In genomic region chr1:92482665-92483441, GRCh38 we compare ENCODE assay signal across 7 cellular contexts. TPM values are rescaled to one million over a fixed set of nuclear protein-coding genes. Genes with fewer than 3 reads are reported as not detected.
DNase-seq lines count a peak whose midpoint lies in the region; ATAC-seq lines count a peak whose summit lies in the region.

No MANE protein-coding gene starts in this region.

- intact Hi-C loops in left colon (cut with DNase I, micrococcal nuclease) = no loop called here

- H3K27me3 ChIP-seq in stomach smooth muscle (ENCODE audit: control insufficient read depth in 1 of 2, insufficient read depth in 2 of 2, low read length in 2 of 2) = peaks cover 64 to 82% of the 10 kb centered on the region in 2 donors

- peak overlapping the region; percentile 99 for H3K4me3 Mint-ChIP-seq in activated naive CD8-positive, alpha-beta T cell treated with anti-CD3 and anti-CD28 coated beads, Interleukin-2, amount 10 ng/mL, durations not matched to agents 7 days and 5 days

- peaks cover 29% of the 10 kb centered on the region for H3K4me1 Mint-ChIP-seq in activated naive CD8-positive, alpha-beta T cell treated with anti-CD3 and anti-CD28 coated beads, Interleukin-2, amount 10 ng/mL, durations not matched to agents 7 days and 5 days

- H3K27me3 Mint-ChIP-seq in activated naive CD8-positive, alpha-beta T cell treated with anti-CD3 and anti-CD28 coated beads, Interleukin-2, amount 10 ng/mL, durations not matched to agents 7 days and 5 days = no peaks in the 10 kb centered on the region

- POLR2A ChIA-PET in activated naive CD8-positive, alpha-beta T cell treated with anti-CD3 and anti-CD28 coated beads, Interleukin-2, amount 10 ng/mL, durations not matched to agents 7 days and 5 days (lab: Charles Lee) = interaction anchor here (0.6 to 8.6 kb wide), 17 partner anchors 8 to 182 kb away, joined by 3 to 209 read pairs (median 5); no protein-coding TSS in a partner anchor

- DNase-seq in NCI-H510A (lab: John Stamatoyannopoulos, UW) = peak; percentile 37
- peak; percentile 70 for DNase-seq in activated naive CD8-positive, alpha-beta T cell treated with anti-CD3 and anti-CD28 coated beads, Interleukin-2, amount 10 ng/mL, durations not matched to agents 7 days and 5 days
- DNase-seq in left colon = peak; percentile 28 to 40

- H3K9me3 Mint-ChIP-seq in activated naive CD8-positive, alpha-beta T cell treated with anti-CD3 and anti-CD28 coated beads, Interleukin-2, amount 10 ng/mL, durations not matched to agents 7 days and 5 days = no peaks in the 10 kb centered on the region

- H3K36me3 ChIP-seq in stomach smooth muscle (ENCODE audit: control insufficient read depth in 2 of 2, insufficient read depth in 2 of 2, low read length in 2 of 2) = no peaks in the 10 kb centered on the region

- H3K9ac ChIP-seq in stomach smooth muscle (ENCODE audit: low read length in 2 of 2) = no peak overlapping the region

- peaks cover 42% of the 10 kb centered on the region for H3K36me3 Mint-ChIP-seq in activated naive CD8-positive, alpha-beta T cell treated with anti-CD3 and anti-CD28 coated beads, Interleukin-2, amount 10 ng/mL, durations not matched to agents 7 days and 5 days

- H3K4me1 ChIP-seq in stomach smooth muscle (ENCODE audit: control insufficient read depth, insufficient read depth, low read length) = peaks cover 55% of the 10 kb centered on the region

- peak; percentile 3 for ATAC-seq in GM18867 (IDR thresholded peaks at IDR 0.05; ENCODE audit: unreplicated experiment)
- no peak for ATAC-seq in activated naive CD8-positive, alpha-beta T cell treated with anti-CD3 and anti-CD28 coated beads, Interleukin-2, amount 10 ng/mL, durations not matched to agents 7 days and 5 days (ENCODE audit: low read depth)
- peak; percentile 19 for ATAC-seq in left colon
- no peak for ATAC-seq in HG02938 (IDR thresholded peaks at IDR 0.05; ENCODE audit: unreplicated experiment)
- no peak for ATAC-seq in GM18873 (IDR thresholded peaks at IDR 0.05; ENCODE audit: low FRiP score, unreplicated experiment)

- H3K27ac Mint-ChIP-seq in activated naive CD8-positive, alpha-beta T cell treated with anti-CD3 and anti-CD28 coated beads, Interleukin-2, amount 10 ng/mL, durations not matched to agents 7 days and 5 days = peak overlapping the region; percentile 96

- no peaks in the 10 kb centered on the region for H3K9me3 ChIP-seq in stomach smooth muscle (ENCODE audit: control insufficient read depth in 2 of 2, low read length in 2 of 2)

- peak overlapping the region; percentile 60 to 70 for H3K4me3 ChIP-seq in stomach smooth muscle (ENCODE audit: low read length in 2 of 2)

- H3K27ac ChIP-seq in stomach smooth muscle (ENCODE audit: low read length) = no peak overlapping the region

RNA-seq across cellular contexts. Expression of gene GFI1, which starts 3.9 kb away (rescaled TPM):
- total RNA-seq in activated naive CD8-positive, alpha-beta T cell treated with anti-CD3 and anti-CD28 coated beads, Interleukin-2, amount 10 ng/mL, durations not matched to agents 7 days and 5 days = 10 to 100 TPM; 52.2 to 56.4 TPM
- 1 to 10 TPM; 8.2 to 9.2 TPM for total RNA-seq in left colon

Comparison
In these comparisons a context has a peak if more than half of its experiments do, and no peak if none do; other contexts are left out.
1. ATAC-seq: peak in GM18867 (single experiment) and left colon (single experiment); none in activated naive CD8-positive, alpha-beta T cell treated with anti-CD3 and anti-CD28 coated beads, Interleukin-2, amount 10 ng/mL, durations not matched to agents 7 days and 5 days (single experiment), HG02938 (single experiment) and GM18873 (single experiment).
2. RNA of gene GFI1, which starts 3.9 kb away (total RNA-seq): 52.2 to 56.4 TPM in activated naive CD8-positive, alpha-beta T cell treated with anti-CD3 and anti-CD28 coated beads, Interleukin-2, amount 10 ng/mL, durations not matched to agents 7 days and 5 days; 8.2 to 9.2 TPM in left colon; every median in the first group is over 4 times any median in the second.
3. Peak in every context shown above with its lines, with median percentiles within 50 percentile points of each other: DNase-seq.